In the genomic region with DNA sequence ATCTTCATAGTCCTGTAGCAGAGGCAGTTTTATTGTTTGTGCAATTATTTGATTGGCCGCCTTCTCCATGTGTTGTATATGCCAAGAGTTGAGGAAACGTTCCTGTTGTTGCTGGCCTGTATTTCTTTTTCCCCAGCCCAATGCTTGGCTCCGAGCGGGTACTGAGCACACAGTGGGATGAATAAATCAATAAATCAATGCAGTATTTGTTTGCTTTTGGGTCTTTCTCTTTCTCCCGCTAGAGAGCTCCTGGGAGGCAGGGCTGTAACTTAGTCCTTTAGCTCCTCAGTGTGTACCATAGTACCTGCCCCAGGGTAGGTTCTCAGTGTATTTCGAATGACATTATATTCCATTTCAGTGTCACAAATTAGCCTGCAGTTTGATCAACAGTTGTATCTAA, we compare ENCODE assay signal across 28 cellular contexts.
"Had no signal": no experiment of that assay in that cellular context is flagged by ENCODE, and none has a peak within 500 bp of the region (broad histone marks: within the 10 kb centered on the region; RNA-seq: fewer than 3 reads in every experiment).

No MANE protein-coding gene starts in this region.

- FAIRE-seq: astrocyte, bronchial epithelial cell had no signal

- H3K4me1 ChIP-seq: esophagus muscularis mucosa, gastrocnemius medialis had no signal

- H3K27me3 ChIP-seq: brain microvascular endothelial cell, esophagus muscularis mucosa, foreskin keratinocyte, gastrocnemius medialis, heart left ventricle had no signal

- H3K36me3 ChIP-seq: brain microvascular endothelial cell, esophagus muscularis mucosa, gastrocnemius medialis, heart left ventricle had no signal

- H3K27me3 Mint-ChIP-seq: central memory CD8-positive, alpha-beta T cell; effector memory CD8-positive, alpha-beta T cell had no signal

- H3K4me3 ChIP-seq: esophagus muscularis mucosa, gastrocnemius medialis, heart left ventricle had no signal

- DNase-seq: activated CD4-positive, alpha-beta T cell treated with anti-CD3 and anti-CD28 coated beads for 4 hours; activated CD4-positive, alpha-beta T cell treated with anti-CD3 and anti-CD28 coated beads, Interleukin-2, amount 50 U/mL, for 1 hour; activated CD4-positive, alpha-beta T cell treated with anti-CD3 and anti-CD28 coated beads, Interleukin-2, amount 50 U/mL, for 48 hours; activated CD4-positive, CD25-positive, alpha-beta regulatory T cell; activated CD4-positive, CD25-positive, alpha-beta regulatory T cell treated with anti-CD3 and anti-CD28 coated beads, Interleukin-2, amount 50 U/mL, for 72 hours; activated CD8-positive, alpha-beta memory T cell treated with anti-CD3 and anti-CD28 coated beads, Interleukin-2, amount 50 U/mL, for 48 hours; activated gamma-delta T cell; activated naive CD4-positive, alpha-beta T cell treated with anti-CD3 and anti-CD28 coated beads, Interleukin-2, amount 50 U/mL, for 16 hours; activated T-cell treated with anti-CD3 and anti-CD28 coated beads for 4 hours; activated T-cell treated with anti-CD3 and anti-CD28 coated beads, Interleukin-2, amount 50 U/mL, for 4 hours; brain microvascular endothelial cell; cortex of kidney; dermis blood vessel endothelial cell; effector CD4-positive, alpha-beta T cell; effector memory CD8-positive, alpha-beta T cell; erythroblast; foreskin keratinocyte; gastrocnemius medialis; glutamatergic neuron; heart left ventricle; hypothalamus; T-helper 2 cell had no signal

- H3K9me3 ChIP-seq: esophagus muscularis mucosa, gastrocnemius medialis, heart left ventricle had no signal

- H3K27ac ChIP-seq: brain microvascular endothelial cell, esophagus muscularis mucosa, foreskin keratinocyte, gastrocnemius medialis, heart left ventricle had no signal

- ATAC-seq: activated T-cell treated with anti-CD3 and anti-CD28 coated beads, Interleukin-2, amount 50 U/mL, for 4 hours; effector memory CD8-positive, alpha-beta T cell; foreskin keratinocyte; gastrocnemius medialis; heart left ventricle; SK-N-SH treated with all-trans-retinoic acid at 6 μM for 48 hours had no signal

- H3K27ac Mint-ChIP-seq: activated T-helper 1 cell treated with anti-CD3 and anti-CD28 coated beads, Interleukin-12 subunit alpha, Interleukin-12 subunit beta, Interleukin-2, Interleukin-4 antibody, amounts not matched to agents 30 ng/mL and 10 ng/mL and 1 ng/mL, durations not matched to agents 14 hours and 24 hours and 36 hours; effector memory CD8-positive, alpha-beta T cell had no signal

- H3K4me3 Mint-ChIP-seq: activated T-cell treated with anti-CD3 and anti-CD28 coated beads, Interleukin-2, amount 50 U/mL, for 4 hours; activated T-helper 1 cell treated with anti-CD3 and anti-CD28 coated beads, Interleukin-12 subunit alpha, Interleukin-12 subunit beta, Interleukin-2, Interleukin-4 antibody, amounts not matched to agents 30 ng/mL and 10 ng/mL and 1 ng/mL, durations not matched to agents 14 hours and 24 hours and 36 hours; central memory CD8-positive, alpha-beta T cell; effector memory CD8-positive, alpha-beta T cell had no signal
